Comparison of ENCODE assay signal across 14 cellular contexts in genomic region chr17:17106716-17107115, GRCh38.
DNase-seq lines count a peak whose midpoint lies in the region; ATAC-seq and TF ChIP-seq lines count a peak whose summit lies in the region.
"Had no signal": no experiment of that assay in that cellular context is flagged by ENCODE, and none has a peak within 500 bp of the region (broad histone marks: within the 10 kb centered on the region; RNA-seq: fewer than 3 reads in every experiment).

No MANE protein-coding gene starts in this region.

- CTCF ChIA-PET in activated CD4-positive, alpha-beta memory T cell treated with anti-CD3 and anti-CD28 coated beads for 36 hours (lab: Charles Lee): no interaction called here
- CTCF ChIA-PET in activated CD4-positive, alpha-beta memory T cell treated with anti-CD3 and anti-CD28 coated beads, Interleukin-2, amount 10 ng/mL, durations not matched to agents 7 days and 5 days (lab: Charles Lee): no interaction called here

- H3K4me3 Mint-ChIP-seq in activated CD4-positive, alpha-beta memory T cell treated with anti-CD3 and anti-CD28 coated beads for 36 hours: no peak overlapping the region
- no peak overlapping the region for H3K4me3 Mint-ChIP-seq in activated CD4-positive, alpha-beta memory T cell treated with anti-CD3 and anti-CD28 coated beads, Interleukin-2, amount 10 ng/mL, durations not matched to agents 7 days and 5 days
- H3K4me3 Mint-ChIP-seq: dendritic cell treated with granulocyte-macrophage colony-stimulating factor and Interleukin-4, amounts not matched to agents 40 ng/mL and 50 ng/mL, for 4 days had no signal

- H3K27ac Mint-ChIP-seq in activated CD4-positive, alpha-beta memory T cell treated with anti-CD3 and anti-CD28 coated beads for 36 hours: peak overlapping the region; percentile 13
- no peak overlapping the region for H3K27ac Mint-ChIP-seq in activated CD4-positive, alpha-beta memory T cell treated with anti-CD3 and anti-CD28 coated beads, Interleukin-2, amount 10 ng/mL, durations not matched to agents 7 days and 5 days
- H3K27ac Mint-ChIP-seq: dendritic cell treated with granulocyte-macrophage colony-stimulating factor and Interleukin-4, amounts not matched to agents 40 ng/mL and 50 ng/mL, for 4 days had no signal

- H3K4me3 ChIP-seq in left lung: no peak overlapping the region
- H3K4me3 ChIP-seq: SJCRH30 had no signal

- no peak for DNase-seq in activated CD4-positive, alpha-beta memory T cell treated with anti-CD3 and anti-CD28 coated beads for 36 hours
- DNase-seq in activated CD4-positive, alpha-beta memory T cell treated with anti-CD3 and anti-CD28 coated beads, Interleukin-2, amount 10 ng/mL, durations not matched to agents 7 days and 5 days: no peak
- DNase-seq in caudate nucleus (lab: John Stamatoyannopoulos, UW): no peak
- no peak for DNase-seq in left lung
- DNase-seq: activated effector memory CD4-positive, alpha-beta T cell treated with anti-CD3 and anti-CD28 coated beads, Interleukin-2, amount 50 U/mL, for 16 hours; DND-41; midbrain; NCI-H69; SJCRH30 had no signal

- POLR2A ChIA-PET in activated CD4-positive, alpha-beta memory T cell treated with anti-CD3 and anti-CD28 coated beads for 36 hours (lab: Charles Lee): interaction anchor here (1.9 kb wide), 1 partner anchor 14 kb away, joined by 5 read pairs; no protein-coding TSS in a partner anchor
- POLR2A ChIA-PET in activated CD4-positive, alpha-beta memory T cell treated with anti-CD3 and anti-CD28 coated beads, Interleukin-2, amount 10 ng/mL, durations not matched to agents 7 days and 5 days (lab: Charles Lee): no interaction called here

- ATAC-seq in left lung: no peak
- ATAC-seq in GM21786 (IDR thresholded peaks at IDR 0.05; ENCODE audit: unreplicated experiment): no peak
- no peak for ATAC-seq in GM19395 (IDR thresholded peaks at IDR 0.05; ENCODE audit: unreplicated experiment)
- ATAC-seq in GM18861 (IDR thresholded peaks at IDR 0.05; ENCODE audit: unreplicated experiment): no peak

- intact Hi-C loops in activated CD4-positive, alpha-beta memory T cell treated with anti-CD3 and anti-CD28 coated beads for 36 hours (cut with micrococcal nuclease): no loop called here
- intact Hi-C loops in left lung (cut with DNase I): loop anchor here in 1 of 2 donors (10.0 kb wide), 1 partner anchor 52 kb away; no protein-coding TSS in a partner anchor

- peaks cover 48% of the 10 kb centered on the region for H3K4me1 Mint-ChIP-seq in activated CD4-positive, alpha-beta memory T cell treated with anti-CD3 and anti-CD28 coated beads for 36 hours (ENCODE audit: low read depth)
- peaks cover 35% of the 10 kb centered on the region for H3K4me1 Mint-ChIP-seq in activated CD4-positive, alpha-beta memory T cell treated with anti-CD3 and anti-CD28 coated beads, Interleukin-2, amount 10 ng/mL, durations not matched to agents 7 days and 5 days

- H3K27ac ChIP-seq in caudate nucleus (ENCODE audit: low read depth, low read length): peak overlapping the region; percentile 11
- H3K27ac ChIP-seq in left lung: peak overlapping the region; percentile 24 to 46
- H3K27ac ChIP-seq in temporal lobe (ENCODE audit: low read depth, low read length): peak overlapping the region; percentile 77
- H3K27ac ChIP-seq: SJCRH30 had no signal

- H3K36me3 ChIP-seq in left lung: peaks cover 0 to 8% of the 10 kb centered on the region in 2 donors

- H3K9me3 ChIP-seq in left lung: no peaks in the 10 kb centered on the region
- H3K9me3 ChIP-seq: SJCRH30 had no signal

- no peaks in the 10 kb centered on the region for H3K9me3 Mint-ChIP-seq in activated CD4-positive, alpha-beta memory T cell treated with anti-CD3 and anti-CD28 coated beads for 36 hours
- H3K9me3 Mint-ChIP-seq in activated CD4-positive, alpha-beta memory T cell treated with anti-CD3 and anti-CD28 coated beads, Interleukin-2, amount 10 ng/mL, durations not matched to agents 7 days and 5 days: no peaks in the 10 kb centered on the region
- H3K9me3 Mint-ChIP-seq: dendritic cell treated with granulocyte-macrophage colony-stimulating factor and Interleukin-4, amounts not matched to agents 40 ng/mL and 50 ng/mL, for 4 days had no signal

- no peaks in the 10 kb centered on the region for H3K36me3 Mint-ChIP-seq in activated CD4-positive, alpha-beta memory T cell treated with anti-CD3 and anti-CD28 coated beads for 36 hours
- H3K36me3 Mint-ChIP-seq in activated CD4-positive, alpha-beta memory T cell treated with anti-CD3 and anti-CD28 coated beads, Interleukin-2, amount 10 ng/mL, durations not matched to agents 7 days and 5 days (ENCODE audit: low read depth): no peaks in the 10 kb centered on the region

- peaks cover 46 to 60% of the 10 kb centered on the region in 2 donors for H3K4me1 ChIP-seq in left lung
- H3K4me1 ChIP-seq: SJCRH30 had no signal

- no peaks in the 10 kb centered on the region for H3K27me3 ChIP-seq in left lung
- H3K27me3 ChIP-seq: SJCRH30 had no signal

- H3K27me3 Mint-ChIP-seq in activated CD4-positive, alpha-beta memory T cell treated with anti-CD3 and anti-CD28 coated beads for 36 hours: no peaks in the 10 kb centered on the region
- no peaks in the 10 kb centered on the region for H3K27me3 Mint-ChIP-seq in activated CD4-positive, alpha-beta memory T cell treated with anti-CD3 and anti-CD28 coated beads, Interleukin-2, amount 10 ng/mL, durations not matched to agents 7 days and 5 days
- H3K27me3 Mint-ChIP-seq: dendritic cell treated with granulocyte-macrophage colony-stimulating factor and Interleukin-4, amounts not matched to agents 40 ng/mL and 50 ng/mL, for 4 days had no signal

- no peak for TF ChIP-seq CTCF in left lung (IDR thresholded peaks at IDR 0.05)

Comparison
In these comparisons a context has a peak if more than half of its experiments do, and no peak if none do; other contexts are left out.
1. H3K27ac ChIP-seq: peak in every context shown above with its lines; median percentile 77 in temporal lobe; 35 in left lung; 11 in caudate nucleus.